ENCODE assay signal across 17 cellular contexts in the genomic region with DNA sequence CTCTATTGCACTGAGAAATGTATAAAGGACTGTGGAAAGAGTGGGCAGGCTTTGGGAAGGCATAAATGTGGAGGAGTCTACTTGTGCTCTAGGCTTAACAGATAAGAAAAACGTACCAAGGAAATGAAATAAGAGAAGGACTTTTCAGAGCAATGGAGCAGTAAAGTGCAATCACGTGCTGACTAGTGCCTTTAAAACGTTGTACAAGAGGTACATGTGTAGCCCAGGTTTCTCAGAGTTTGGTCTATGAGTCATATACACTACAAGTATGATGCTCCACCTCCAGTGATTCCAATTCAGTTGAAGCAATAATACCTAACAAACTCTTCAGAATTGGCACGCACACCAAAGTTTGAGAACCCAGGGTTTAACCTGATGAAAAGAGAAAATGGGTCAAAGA. TPM values are rescaled to one million over a fixed set of nuclear protein-coding genes. Genes with fewer than 3 reads are reported as not detected.
A peak's percentile ranks its signal among the peaks of the same experiment; 100 is the strongest.
DNase-seq lines count a peak whose midpoint lies in the region; ATAC-seq and TF ChIP-seq lines count a peak whose summit lies in the region.
"Had no signal": no experiment of that assay in that cellular context is flagged by ENCODE, and none has a peak within 500 bp of the region (broad histone marks: within the 10 kb centered on the region; RNA-seq: fewer than 3 reads in every experiment).

No MANE protein-coding gene starts in this region.

- WGBS in GM23248 (ENCODE audit: low coverage in 1 of 2, low lambda C conversion rate in 2 of 2, missing lambda C conversion rate in 2 of 2), 2 experiments: 47 to 48% methylated on average over 4 of the region's 4 CpGs

- no peaks in the 10 kb centered on the region for H3K79me2 ChIP-seq in GM23248 (ENCODE audit: insufficient read depth)

- ATAC-seq in mucosa of descending colon (peak; percentile 33), HG03175 (IDR thresholded peaks at IDR 0.05; ENCODE audit: unreplicated experiment) (no peak), GM21576 (IDR thresholded peaks at IDR 0.05; ENCODE audit: unreplicated experiment) (no peak)

- in situ Hi-C loops in GM23248 (cut with MboI): no loop called here

- no peak overlapping the region for H3K4me2 ChIP-seq in GM23248 (ENCODE audit: unreplicated experiment)
- H3K4me2 ChIP-seq: PC-9 had no signal

- no peaks in the 10 kb centered on the region for H3F3A ChIP-seq in GM23248 (ENCODE audit: insufficient read depth)

- no peak overlapping the region for H3K9ac ChIP-seq in GM23248

- no peak overlapping the region for H3K27ac ChIP-seq in GM23248
- H3K27ac ChIP-seq: PC-9 had no signal

- H4K20me1 ChIP-seq in GM23248 (ENCODE audit: insufficient read depth): no peaks in the 10 kb centered on the region

- intact Hi-C loops in mucosa of descending colon (cut with DNase I, micrococcal nuclease): no loop called here

- H3K4me3 ChIP-seq in GM23248: no peak overlapping the region
- H3K4me3 ChIP-seq in choroid plexus epithelial cell (ENCODE audit: low read depth, low read length): no peak overlapping the region
- no peak overlapping the region for H3K4me3 ChIP-seq in mucosa of descending colon
- H3K4me3 ChIP-seq: PC-9 had no signal

- no peaks in the 10 kb centered on the region for H3K27me3 ChIP-seq in GM23248 (replicated peaks; ENCODE audit: insufficient read depth)

- H3K4me1 ChIP-seq in GM23248 (ENCODE audit: insufficient read depth): no peaks in the 10 kb centered on the region
- H3K4me1 ChIP-seq in mucosa of descending colon (ENCODE audit: low read depth): no peaks in the 10 kb centered on the region

- TF ChIP-seq CTCF in choroid plexus epithelial cell (conservative IDR thresholded peaks at IDR 0.05; ENCODE audit: low read depth, low read length) (no peak), mucosa of descending colon (IDR thresholded peaks at IDR 0.05) (no peak)

- DNase-seq in GM23248 (peak; percentile 6), OCI-M1 (lab: John Stamatoyannopoulos, UW) (peak; percentile 73), choroid plexus epithelial cell (ENCODE audit: low read depth) (peak; percentile 33), mucosa of descending colon (no peak), SK-N-DZ (ENCODE audit: low spot score) (no peak), NCI-H82 treated with DMSO at 0.1 percent for 48 hours (lab: John Stamatoyannopoulos, UW; ENCODE audit: unreplicated experiment) (no peak)
- DNase-seq: CD4-positive, alpha-beta memory T cell; DND-41; GDM1; H7; NCI-H146; NCI-H345; NCI-H69; PC-9; Right ventricle myocardium superior had no signal

- no peaks in the 10 kb centered on the region for H3K9me2 ChIP-seq in GM23248 (ENCODE audit: insufficient read depth)

- H3K9me3 ChIP-seq in GM23248 (ENCODE audit: low read depth) (no peaks in the 10 kb centered on the region), mucosa of descending colon (no peaks in the 10 kb centered on the region)

- H3K36me3 ChIP-seq in GM23248 (ENCODE audit: low read depth) (no peaks in the 10 kb centered on the region), mucosa of descending colon (ENCODE audit: low read depth) (no peaks in the 10 kb centered on the region)

- H2AFZ ChIP-seq in GM23248: no peak overlapping the region; the same call in 1 of the 2 replicates
- H2AFZ ChIP-seq: PC-9 had no signal

RNA-seq across cellular contexts. Expression of a gene that starts 13.4 kb away (rescaled TPM):
- total RNA-seq in GM23248 (2014; rRNA removed; shearing (Covaris generic)): 41.4 and 50.4 TPM in 2 replicates
- polyA plus RNA-seq in GM23248 (2016; fragmentation: Nextera tagmentation; extraction: Ambion mirVana): 19.5 and 20.0 TPM in 2 replicates
- total RNA-seq in mucosa of descending colon: 10 to 100 TPM; 46.6 to 63.6 (median 47.3) TPM
- 33.0 and 38.8 TPM in 2 replicates for polyA plus RNA-seq in SK-N-DZ (2014; cell fraction: cytosol; rRNA removed)
- polyA plus RNA-seq in SK-N-DZ (2014; cell fraction: nucleus; rRNA removed): 49.3 and 50.0 TPM in 2 replicates

Comparison
In these comparisons a context has a peak if more than half of its experiments do, and no peak if none do; other contexts are left out.
1. DNase-seq: peak in GM23248 (single experiment), OCI-M1 (single experiment) and choroid plexus epithelial cell (single experiment); none in mucosa of descending colon (0 of 3), SK-N-DZ (single experiment) and NCI-H82 treated with DMSO at 0.1 percent for 48 hours (single experiment).